Comparison of ENCODE assay signal across 16 cellular contexts in the genomic region with DNA sequence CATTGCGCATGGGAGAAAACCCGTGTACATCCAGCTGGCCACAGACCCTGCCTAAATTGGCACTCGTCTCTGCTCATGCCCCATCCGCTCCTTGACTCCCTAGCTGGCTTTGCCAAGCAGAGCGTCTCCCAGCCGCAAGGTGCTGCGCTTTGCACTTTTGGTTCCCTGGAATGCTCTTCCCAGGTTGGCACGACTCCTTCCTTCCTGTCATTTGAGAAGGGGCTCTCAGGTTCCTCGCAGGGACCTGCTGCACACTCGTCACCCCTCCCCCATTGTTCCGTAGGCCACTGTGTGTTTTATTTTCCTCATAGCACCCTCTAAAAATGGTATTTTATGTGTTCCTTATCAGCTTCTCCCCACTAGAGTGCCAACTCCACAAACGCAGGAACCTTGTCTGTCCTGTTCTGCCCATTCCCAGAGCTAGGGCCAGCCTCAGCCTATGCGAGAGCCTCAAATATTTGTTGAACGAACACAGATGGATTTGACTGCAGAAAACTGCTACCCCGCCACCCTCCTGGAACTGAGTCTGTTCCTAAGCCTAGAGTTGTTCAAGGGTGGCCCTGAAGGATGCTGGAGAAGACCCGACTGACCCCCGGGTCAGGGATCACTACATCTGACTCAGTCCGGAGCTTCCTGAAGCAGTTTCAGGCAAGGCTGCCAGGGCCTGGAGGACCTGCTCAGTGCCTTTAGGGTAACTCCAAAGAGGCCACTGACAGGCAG. TPM values are rescaled to one million over a fixed set of nuclear protein-coding genes. Genes with fewer than 3 reads are reported as not detected.
A peak's percentile ranks its signal among the peaks of the same experiment; 100 is the strongest.
DNase-seq lines count a peak whose midpoint lies in the region; ATAC-seq, FAIRE-seq and TF ChIP-seq lines count a peak whose summit lies in the region.
"Had no signal": no experiment of that assay in that cellular context is flagged by ENCODE, and none has a peak within 500 bp of the region (broad histone marks: within the 10 kb centered on the region; RNA-seq: fewer than 3 reads in every experiment).

No MANE protein-coding gene starts in this region.

- H3K9me3 ChIP-seq in K562 (replicated peaks; ENCODE audit: control insufficient read depth, insufficient read depth, low read depth, low read length) (no peaks in the 10 kb centered on the region), left lung (peaks cover 0 to 2% of the 10 kb centered on the region in 2 donors), small intestine (ENCODE audit: control insufficient read depth, low read depth) (no peaks in the 10 kb centered on the region), BE2C (no peaks in the 10 kb centered on the region; the same call in 1 of the 2 replicates)
- H3K9me3 ChIP-seq: tibial nerve had no signal

- ATAC-seq in K562: peak; percentile 21; the same call in 1 of the 3 replicates
- ATAC-seq in left lung: peak; percentile 90
- no peak for ATAC-seq in GM18498 (IDR thresholded peaks at IDR 0.05; ENCODE audit: unreplicated experiment)
- ATAC-seq: activated CD8-positive, alpha-beta T cell treated with anti-CD3 and anti-CD28 coated beads, Interleukin-2, amount 10 ng/mL, durations not matched to agents 7 days and 5 days; effector memory CD8-positive, alpha-beta T cell; SK-N-SH treated with all-trans-retinoic acid at 6 μM for 48 hours had no signal

- no peak overlapping the region for H3K9ac ChIP-seq in K562 (ENCODE audit: insufficient read depth in 1 of 2, low read depth in 2 of 2, low read length in 2 of 2)

- TF ChIP-seq CTCF in LNCAP (IDR thresholded peaks at IDR 0.05): peak; percentile 24; the same call in 1 of the 2 replicates
- TF ChIP-seq CTCF in K562 (IDR thresholded peaks at IDR 0.05 in 2 of 3, conservative IDR thresholded peaks at IDR 0.05 in 1 of 3; ENCODE audit: insufficient read depth in 2 of 3, low read depth in 1 of 3, low read length in 3 of 3): no peak
- no peak for TF ChIP-seq CTCF in left lung (IDR thresholded peaks at IDR 0.05)
- no peak for TF ChIP-seq CTCF in BE2C (IDR thresholded peaks at IDR 0.05; ENCODE audit: low read depth, low read length)

- WGBS in K562 (ENCODE audit: insufficient coverage, low coverage, missing lambda C conversion rate): 6% methylated on average over 18 of the region's 18 CpGs
- WGBS in small intestine, 3 donors: 16 to 55% (median 29%) methylated on average over 18 of the region's 18 CpGs

- H4K20me1 ChIP-seq in K562 (replicated peaks; ENCODE audit: control insufficient read depth, insufficient read depth, low read length): peaks cover 9% of the 10 kb centered on the region; the same call in 1 of the 2 replicates

- H3K79me2 ChIP-seq in K562 (ENCODE audit: control insufficient read depth, insufficient read depth, low read length): no peaks in the 10 kb centered on the region

- H3K27me3 ChIP-seq in K562 (ENCODE audit: control insufficient read depth in 2 of 2, insufficient read depth in 2 of 2, low read length in 2 of 2) (peaks cover 4 to 30% of the 10 kb centered on the region in 2 experiments; a peak in 4 of 5 replicates), left lung (peaks cover 0 to 22% of the 10 kb centered on the region in 2 donors), small intestine (ENCODE audit: control insufficient read depth in 2 of 2, insufficient read depth in 2 of 2, low read length in 2 of 2) (no peaks in the 10 kb centered on the region), BE2C (no peaks in the 10 kb centered on the region; the same call in 1 of the 2 replicates)

- no peaks in the 10 kb centered on the region for H3K4me1 ChIP-seq in K562 (replicated peaks in 1 of 2; ENCODE audit: control insufficient read depth in 2 of 2, insufficient read depth in 2 of 2, low read length in 2 of 2)
- no peaks in the 10 kb centered on the region for H3K4me1 ChIP-seq in left lung
- H3K4me1 ChIP-seq in small intestine (ENCODE audit: control insufficient read depth in 2 of 2, insufficient read depth in 1 of 2, low read depth in 1 of 2, low read length in 1 of 2): peaks cover 0 to 5% of the 10 kb centered on the region in 2 donors
- no peaks in the 10 kb centered on the region for H3K4me1 ChIP-seq in BE2C
- H3K4me1 ChIP-seq: tibial nerve had no signal

- CTCF ChIA-PET in K562 (lab: Yijun Ruan, JAX; ENCODE audit: low intra/inter-chr PET ratio): interaction anchor here (1.2 kb wide), 1 partner anchor 69 kb away, joined by 6 read pairs; no protein-coding TSS in a partner anchor

- DNase-seq in K562 (ENCODE audit: extremely low read depth in 1 of 4, low spot score in 3 of 4): no peak
- DNase-seq in left lung: peak in 1 of 2 donors; percentile 76
- peak; percentile 75 for DNase-seq in small intestine
- no peak for DNase-seq in DMS153 (lab: John Stamatoyannopoulos, UW)
- no peak for DNase-seq in BE2C
- DNase-seq: CD4-positive, CD25-positive, alpha-beta regulatory T cell; effector memory CD8-positive, alpha-beta T cell; foreskin fibroblast; MM.1S; NCI-H2227 treated with DMSO at 0.1 percent for 48 hours had no signal

- no peak for FAIRE-seq in K562 (lab: Jason Lieb, UNC)
- FAIRE-seq in small intestine (lab: Jason Lieb, UNC): no peak
- FAIRE-seq: GM12892 had no signal

- no peak overlapping the region for H3K4me3 ChIP-seq in K562
- no peak overlapping the region for H3K4me3 ChIP-seq in left lung
- H3K4me3 ChIP-seq in small intestine (ENCODE audit: low read depth in 1 of 2, low read length in 2 of 2): no peak overlapping the region
- no peak overlapping the region for H3K4me3 ChIP-seq in BE2C (ENCODE audit: low read depth, low read length)
- H3K4me3 ChIP-seq: tibial nerve had no signal

- TF ChIP-seq RAD21 in K562 (CRISPR knock-in tag; conservative IDR thresholded peaks at IDR 0.05 in 1 of 2, IDR thresholded peaks at IDR 0.05 in 1 of 2): no peak

- no peak overlapping the region for H3K4me2 ChIP-seq in K562 (ENCODE audit: insufficient read depth, low read length)

- no peaks in the 10 kb centered on the region for H3K9me1 ChIP-seq in K562 (ENCODE audit: control insufficient read depth, insufficient read depth, low read length)

- TF ChIP-seq EP300 in K562 (IDR thresholded peaks at IDR 0.05; ENCODE audit: low read length): no peak

- in situ Hi-C loops in K562 (cut with MboI): no loop called here

- intact Hi-C loops in K562 (cut with micrococcal nuclease) (loop anchor here (5.0 kb wide), 1 partner anchor 68 kb away; no protein-coding TSS in a partner anchor), left lung (cut with DNase I) (no loop called here)

- POLR2A ChIA-PET in K562 (lab: Yijun Ruan, JAX): interaction anchor here (0.6 to 1.6 kb wide), 4 partner anchors 11 to 30 kb away, joined by 3 to 4 read pairs (median 3); no protein-coding TSS in a partner anchor

- no peak overlapping the region for H2AFZ ChIP-seq in K562 (ENCODE audit: low read depth, low read length)

- H3K27ac ChIP-seq in K562 (ENCODE audit: extremely low read depth, low read depth, low read length): no peak overlapping the region
- H3K27ac ChIP-seq in left lung: peak overlapping the region; percentile 41 to 53
- peak overlapping the region; percentile 22 to 74 for H3K27ac ChIP-seq in small intestine (ENCODE audit: low read depth in 1 of 2, low read length in 1 of 2)
- H3K27ac ChIP-seq: tibial nerve had no signal

- H3K36me3 ChIP-seq in K562 (ENCODE audit: control insufficient read depth, insufficient read depth, low read length): no peaks in the 10 kb centered on the region
- H3K36me3 ChIP-seq in left lung: no peaks in the 10 kb centered on the region
- H3K36me3 ChIP-seq in small intestine (ENCODE audit: control insufficient read depth in 2 of 2, insufficient read depth in 2 of 2, low read length in 2 of 2): no peaks in the 10 kb centered on the region
- H3K36me3 ChIP-seq in BE2C: no peaks in the 10 kb centered on the region
- H3K36me3 ChIP-seq: tibial nerve had no signal

- no TSS peak for BruUV-seq in K562 (replicated peaks; lab: Mats Ljungman, UMichigan)

- TF ChIP-seq POLR2A in K562 (conservative IDR thresholded peaks at IDR 0.05): no peak

TF ChIP-seq in K562, 482 proteins besides CTCF, POLR2A, EP300 and RAD21:
- TF ChIP-seq ILF3 (IDR thresholded peaks at IDR 0.05; ENCODE audit: borderline replicate concordance): no peak
- TF ChIP-seq ZNF239 (CRISPR knock-in tag; IDR thresholded peaks at IDR 0.05): peak; percentile 58; the same call in 1 of the 2 replicates

RNA-seq across cellular contexts. Expression of gene CEBPA, which starts 8.4 kb away (rescaled TPM):
- total RNA-seq in K562 (2011; cell fraction: chromatin; rRNA removed; ENCODE audit: low replicate concordance): 0.35 and 0.44 TPM in 2 replicates
- 0.67 and 1.3 TPM in 2 replicates for total RNA-seq in K562 (2011; cell fraction: nucleolus; rRNA removed)
- total RNA-seq in K562 (2011; cell fraction: nucleoplasm; rRNA removed): 0.59 and 0.61 TPM in 2 replicates
- total RNA-seq in K562 (2014; rRNA removed): 0.57 and 0.59 TPM in 2 replicates
- 0.07 and 0.13 TPM in 2 replicates for total RNA-seq in K562 (2014; rRNA removed; fragmentation: Illumina TruSeq; extraction: Trizol)
- total RNA-seq in K562 (2015; rRNA removed; fragmentation: Illumina TruSeq; extraction: Trizol): 0.11 TPM in 1 of 2 replicates, not detected in the other
- total RNA-seq in K562 (2021): 0.49 and 0.53 TPM in 2 replicates
- 0.15 and 0.20 TPM in 2 replicates for polyA plus RNA-seq in K562 (2011; rRNA removed)
- 0.19 and 0.73 TPM in 2 replicates for polyA plus RNA-seq in K562 (2011; cell fraction: cytosol; rRNA removed)
- polyA plus RNA-seq in K562 (2011; cell fraction: nucleus; rRNA removed): 0.17 and 0.23 TPM in 2 replicates
- polyA plus RNA-seq in K562 (2012): 0.12 and 0.51 TPM in 2 replicates
- 0.15 and 0.21 TPM in 2 replicates for polyA plus RNA-seq in K562 (2014; fragmentation: Illumina TruSeq; extraction: Trizol)
- under 1 TPM in 1 of 2 experiments, not detected in 1; 0.03 TPM for polyA plus RNA-seq in K562 (2014; fragmentation: Nextera tagmentation; extraction: Ambion mirVana)
- polyA plus RNA-seq in K562 (2014; rRNA removed): 0.15 and 0.26 TPM in 2 replicates
- 0.18 and 0.24 TPM in 2 replicates for polyA minus RNA-seq in K562 (2011; rRNA and poly(A)+ RNA removed)
- polyA minus RNA-seq in K562 (2011; cell fraction: cytosol; rRNA and poly(A)+ RNA removed): not detected in 2 replicates
- 0.40 and 0.67 TPM in 2 replicates for polyA minus RNA-seq in K562 (2011; cell fraction: nucleus; rRNA and poly(A)+ RNA removed)
- 10 to 100 TPM; 43.4 to 93.8 TPM for total RNA-seq in left lung
- polyA plus RNA-seq in small intestine: 10 to 100 TPM; 31.0 to 69.3 (median 47.0) TPM
- polyA plus RNA-seq in BE2C (2012; ENCODE audit: insufficient read depth, insufficient read length, low read depth): 3.3 TPM

Comparison
In these comparisons a context has a peak if more than half of its experiments do, and no peak if none do; other contexts are left out.
1. RNA of gene CEBPA, which starts 8.4 kb away (total RNA-seq): 43.4 to 93.8 TPM in left lung; 0.07 to 1.3 TPM in K562; every median in the first group is over 10 times any median in the second.